In genomic region chr4:143207555-143207954, GRCh38 we compare ENCODE assay signal across 10 cellular contexts. TPM values are rescaled to one million over a fixed set of nuclear protein-coding genes. Genes with fewer than 3 reads are reported as not detected.
DNase-seq lines count a peak whose midpoint lies in the region; ATAC-seq and TF ChIP-seq lines count a peak whose summit lies in the region.
"Had no signal": no experiment of that assay in that cellular context is flagged by ENCODE, and none has a peak within 500 bp of the region (broad histone marks: within the 10 kb centered on the region; RNA-seq: fewer than 3 reads in every experiment).

No MANE protein-coding gene starts in this region.

- H3K36me3 Mint-ChIP-seq in type B pancreatic cell = peaks cover 21% of the 10 kb centered on the region
- peaks cover 37% of the 10 kb centered on the region for H3K36me3 Mint-ChIP-seq in activated CD4-positive, alpha-beta memory T cell treated with anti-CD3 and anti-CD28 coated beads for 36 hours

- H3K4me1 Mint-ChIP-seq in type B pancreatic cell (ENCODE audit: unreplicated experiment) = no peaks in the 10 kb centered on the region
- H3K4me1 Mint-ChIP-seq in activated CD4-positive, alpha-beta memory T cell treated with anti-CD3 and anti-CD28 coated beads for 36 hours (ENCODE audit: low read depth) = peaks cover 4% of the 10 kb centered on the region

- peaks cover 70% of the 10 kb centered on the region for H3K36me3 ChIP-seq in left ventricle myocardium inferior

- POLR2A ChIA-PET in activated CD4-positive, alpha-beta memory T cell treated with anti-CD3 and anti-CD28 coated beads for 36 hours (lab: Charles Lee) = no interaction called here

- no peak overlapping the region for H3K4me3 Mint-ChIP-seq in type B pancreatic cell
- no peak overlapping the region for H3K4me3 Mint-ChIP-seq in activated CD4-positive, alpha-beta memory T cell treated with anti-CD3 and anti-CD28 coated beads for 36 hours

- no peaks in the 10 kb centered on the region for H3K9me3 ChIP-seq in left ventricle myocardium inferior (replicated peaks)

- DNase-seq in DMS53 (lab: John Stamatoyannopoulos, UW) = peak; percentile 30
- DNase-seq in DMS53 treated with DMSO at 0.1 percent for 48 hours (lab: John Stamatoyannopoulos, UW; ENCODE audit: unreplicated experiment) = no peak
- peak; percentile 27 for DNase-seq in amniotic epithelial cell (ENCODE audit: low read depth)
- no peak for DNase-seq in left ventricle myocardium inferior
- no peak for DNase-seq in type B pancreatic cell (ENCODE audit: extremely low spot score, unreplicated experiment)
- DNase-seq in activated CD4-positive, alpha-beta memory T cell treated with anti-CD3 and anti-CD28 coated beads for 36 hours = no peak
- no peak for DNase-seq in T1000 (lab: John Stamatoyannopoulos, UW)

- no peak overlapping the region for H3K27ac ChIP-seq in left ventricle myocardium inferior (replicated peaks)
- H3K27ac ChIP-seq: KMS-11, parathyroid adenoma had no signal

- CTCF ChIA-PET in activated CD4-positive, alpha-beta memory T cell treated with anti-CD3 and anti-CD28 coated beads for 36 hours (lab: Charles Lee) = no interaction called here

- ATAC-seq in GM19023 (IDR thresholded peaks at IDR 0.05; ENCODE audit: unreplicated experiment) = no peak

- H3K4me3 ChIP-seq in left ventricle myocardium inferior = no peak overlapping the region

- intact Hi-C loops in left ventricle myocardium inferior (cut with micrococcal nuclease) = no loop called here
- intact Hi-C loops in activated CD4-positive, alpha-beta memory T cell treated with anti-CD3 and anti-CD28 coated beads for 36 hours (cut with micrococcal nuclease) = no loop called here

- peaks cover 10% of the 10 kb centered on the region for H3K4me1 ChIP-seq in left ventricle myocardium inferior
- H3K4me1 ChIP-seq: parathyroid adenoma had no signal

- H3K27me3 Mint-ChIP-seq in type B pancreatic cell = no peaks in the 10 kb centered on the region
- no peaks in the 10 kb centered on the region for H3K27me3 Mint-ChIP-seq in activated CD4-positive, alpha-beta memory T cell treated with anti-CD3 and anti-CD28 coated beads for 36 hours

- no peak overlapping the region for H3K27ac Mint-ChIP-seq in type B pancreatic cell
- H3K27ac Mint-ChIP-seq in activated CD4-positive, alpha-beta memory T cell treated with anti-CD3 and anti-CD28 coated beads for 36 hours = no peak overlapping the region

- no peaks in the 10 kb centered on the region for H3K27me3 ChIP-seq in left ventricle myocardium inferior (ENCODE audit: low read depth)

- no peaks in the 10 kb centered on the region for H3K9me3 Mint-ChIP-seq in type B pancreatic cell
- no peaks in the 10 kb centered on the region for H3K9me3 Mint-ChIP-seq in activated CD4-positive, alpha-beta memory T cell treated with anti-CD3 and anti-CD28 coated beads for 36 hours

- TF ChIP-seq CTCF in left ventricle myocardium inferior (IDR thresholded peaks at IDR 0.05; ENCODE audit: borderline replicate concordance) (peak; percentile 66), type B pancreatic cell (conservative IDR thresholded peaks at IDR 0.05) (peak; percentile 62)

RNA-seq across cellular contexts. Expression of gene USP38, which starts 22.8 kb away (rescaled TPM):
- total RNA-seq in left ventricle myocardium inferior (19.8 TPM), type B pancreatic cell (ENCODE audit: low replicate concordance) (21.9 and 23.8 TPM in 2 replicates)
- total RNA-seq in activated CD4-positive, alpha-beta memory T cell treated with anti-CD3 and anti-CD28 coated beads for 36 hours = 10 to 100 TPM; 21.7 to 22.0 TPM

Comparison
In these comparisons a context has a peak if more than half of its experiments do, and no peak if none do; other contexts are left out.
1. DNase-seq: peak in DMS53 (single experiment) and amniotic epithelial cell (single experiment); none in DMS53 treated with DMSO at 0.1 percent for 48 hours (single experiment), left ventricle myocardium inferior (single experiment), type B pancreatic cell (single experiment), activated CD4-positive, alpha-beta memory T cell treated with anti-CD3 and anti-CD28 coated beads for 36 hours (single experiment) and T1000 (single experiment).